In the genomic region with DNA sequence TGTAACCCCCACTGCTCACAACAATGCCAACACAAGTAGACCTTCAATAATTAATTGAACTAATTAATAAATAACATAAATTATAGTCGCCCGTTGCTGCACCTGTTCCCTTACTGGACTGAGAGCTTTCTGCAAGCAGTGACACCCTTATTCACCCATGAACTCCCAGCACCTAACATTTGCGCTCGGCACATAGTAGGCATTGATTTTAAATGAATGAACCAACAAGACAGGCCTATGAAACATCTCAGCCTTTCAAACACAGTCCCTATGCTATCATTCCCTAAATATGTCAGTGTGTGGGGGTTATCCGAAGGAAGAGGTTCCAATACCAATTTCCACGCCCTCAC, we compare ENCODE assay signal across 7 cellular contexts. TPM values are rescaled to one million over a fixed set of nuclear protein-coding genes. Genes with fewer than 3 reads are reported as not detected.
DNase-seq lines count a peak whose midpoint lies in the region; ATAC-seq and TF ChIP-seq lines count a peak whose summit lies in the region.

No MANE protein-coding gene starts in this region.

- H3K27ac ChIP-seq in HL-60 (replicated peaks) (peak overlapping the region; percentile 61), stomach (peak overlapping the region in 4 of 5 donors; percentile 79 to 96 (median 90))

- DNase-seq in HL-60 (ENCODE audit: low read depth in 1 of 2, low spot score in 1 of 2): no peak
- DNase-seq in activated T-helper 2 cell treated with anti-CD3 and anti-CD28 coated beads, Interferon-gamma antibody, Interleukin-2, Interleukin-4, amounts not matched to agents 10 μg/mL and 5 μg/mL and 100 μg/mL, durations not matched to agents 14 hours and 24 hours and 36 hours (ENCODE audit: low spot score): no peak
- no peak for DNase-seq in immature natural killer cell
- DNase-seq in stomach: no peak
- no peak for DNase-seq in CD1c-positive myeloid dendritic cell (ENCODE audit: extremely low spot score)

- H3K4me3 Mint-ChIP-seq in activated T-helper 2 cell treated with anti-CD3 and anti-CD28 coated beads, Interferon-gamma antibody, Interleukin-2, Interleukin-4, amounts not matched to agents 10 μg/mL and 5 μg/mL and 100 μg/mL, durations not matched to agents 14 hours and 24 hours and 36 hours (ENCODE audit: low read depth): peak overlapping the region; percentile 92
- peak overlapping the region; percentile 93 to 98 (median 96) for H3K4me3 Mint-ChIP-seq in immature natural killer cell

- peak overlapping the region; percentile 89 for H3K27ac Mint-ChIP-seq in activated T-helper 2 cell treated with anti-CD3 and anti-CD28 coated beads, Interferon-gamma antibody, Interleukin-2, Interleukin-4, amounts not matched to agents 10 μg/mL and 5 μg/mL and 100 μg/mL, durations not matched to agents 14 hours and 24 hours and 36 hours
- peak overlapping the region; percentile 94 to 98 (median 96) for H3K27ac Mint-ChIP-seq in immature natural killer cell

- H3K4me3 ChIP-seq in HL-60 (replicated peaks; ENCODE audit: insufficient read depth, low read length) (peak overlapping the region; percentile 80), stomach (peak overlapping the region; percentile 94 to 99 (median 99))

- H3K27me3 Mint-ChIP-seq in activated T-helper 2 cell treated with anti-CD3 and anti-CD28 coated beads, Interferon-gamma antibody, Interleukin-2, Interleukin-4, amounts not matched to agents 10 μg/mL and 5 μg/mL and 100 μg/mL, durations not matched to agents 14 hours and 24 hours and 36 hours (ENCODE audit: low read depth): no peaks in the 10 kb centered on the region
- peaks cover 5 to 11% (median 11%) of the 10 kb centered on the region in 3 donors for H3K27me3 Mint-ChIP-seq in immature natural killer cell (ENCODE audit: low read depth in 3 of 3)

- peaks cover 26 to 72% (median 51%) of the 10 kb centered on the region in 4 donors for H3K4me1 ChIP-seq in stomach

- no peak for TF ChIP-seq CTCF in HL-60 (IDR thresholded peaks at IDR 0.05; ENCODE audit: insufficient read depth, low read length)
- TF ChIP-seq CTCF in stomach (IDR thresholded peaks at IDR 0.05): no peak

- H3K36me3 Mint-ChIP-seq in activated T-helper 2 cell treated with anti-CD3 and anti-CD28 coated beads, Interferon-gamma antibody, Interleukin-2, Interleukin-4, amounts not matched to agents 10 μg/mL and 5 μg/mL and 100 μg/mL, durations not matched to agents 14 hours and 24 hours and 36 hours (ENCODE audit: low read depth): peaks cover 13% of the 10 kb centered on the region
- H3K36me3 Mint-ChIP-seq in immature natural killer cell: no peaks in the 10 kb centered on the region

- no peaks in the 10 kb centered on the region for H3K36me3 ChIP-seq in stomach

- no peaks in the 10 kb centered on the region for H3K9me3 Mint-ChIP-seq in activated T-helper 2 cell treated with anti-CD3 and anti-CD28 coated beads, Interferon-gamma antibody, Interleukin-2, Interleukin-4, amounts not matched to agents 10 μg/mL and 5 μg/mL and 100 μg/mL, durations not matched to agents 14 hours and 24 hours and 36 hours
- no peaks in the 10 kb centered on the region for H3K9me3 Mint-ChIP-seq in immature natural killer cell

- 11 to 27% (median 24%) methylated on average over 6 of the region's 6 CpGs for WGBS in stomach, 5 donors

- TF ChIP-seq POLR2A in stomach (IDR thresholded peaks at IDR 0.05): no peak

- H3K27me3 ChIP-seq in HL-60 (ENCODE audit: insufficient read depth, poor library complexity, severe bottlenecking) (no peaks in the 10 kb centered on the region), stomach (no peaks in the 10 kb centered on the region)

- H3K9me3 ChIP-seq in stomach: no peaks in the 10 kb centered on the region

- ATAC-seq in HG03439 (IDR thresholded peaks at IDR 0.05; ENCODE audit: unreplicated experiment) (no peak), GM21381 (IDR thresholded peaks at IDR 0.05; ENCODE audit: unreplicated experiment) (no peak)

- peaks cover 49% of the 10 kb centered on the region for H3K4me1 Mint-ChIP-seq in activated T-helper 2 cell treated with anti-CD3 and anti-CD28 coated beads, Interferon-gamma antibody, Interleukin-2, Interleukin-4, amounts not matched to agents 10 μg/mL and 5 μg/mL and 100 μg/mL, durations not matched to agents 14 hours and 24 hours and 36 hours (ENCODE audit: low read depth)
- peaks cover 45 to 64% of the 10 kb centered on the region in 2 donors for H3K4me1 Mint-ChIP-seq in immature natural killer cell

- intact Hi-C loops in activated T-helper 2 cell treated with anti-CD3 and anti-CD28 coated beads, Interferon-gamma antibody, Interleukin-2, Interleukin-4, amounts not matched to agents 10 μg/mL and 5 μg/mL and 100 μg/mL, durations not matched to agents 14 hours and 24 hours and 36 hours (cut with micrococcal nuclease): loop anchor here (1.0 to 10.0 kb wide), 5 partner anchors 8 to 1443 kb away; partner anchors contain the start of genes AAMDC, RSF1 and WNT11
- intact Hi-C loops in stomach (cut with DNase I; ENCODE audit: low total_unique reads): no loop called here

- no peak for TF ChIP-seq EP300 in stomach (IDR thresholded peaks at IDR 0.05)

RNA-seq across cellular contexts. Expression of gene THAP12, which starts 1.1 kb away (rescaled TPM):
- 63.1 and 66.0 TPM in 2 replicates for total RNA-seq in activated T-helper 2 cell treated with anti-CD3 and anti-CD28 coated beads, Interferon-gamma antibody, Interleukin-2, Interleukin-4, amounts not matched to agents 10 μg/mL and 5 μg/mL and 100 μg/mL, durations not matched to agents 14 hours and 24 hours and 36 hours
- polyA plus RNA-seq in immature natural killer cell (10 to 100 TPM; 55.5 to 68.1 (median 58.6) TPM), stomach (10 to 100 TPM; 11.8 to 41.5 (median 29.8) TPM)
- 10 to 100 TPM; 10.7 to 74.0 (median 20.6) TPM for total RNA-seq in stomach

RNA-seq across cellular contexts. Expression of gene GVQW3, which starts 1.3 kb away (rescaled TPM):
- total RNA-seq in activated T-helper 2 cell treated with anti-CD3 and anti-CD28 coated beads, Interferon-gamma antibody, Interleukin-2, Interleukin-4, amounts not matched to agents 10 μg/mL and 5 μg/mL and 100 μg/mL, durations not matched to agents 14 hours and 24 hours and 36 hours: 4.3 and 4.4 TPM in 2 replicates
- 1 to 10 TPM in 2 of 3 donors, under 1 TPM in 1; 0.13 to 1.3 (median 1.0) TPM for polyA plus RNA-seq in immature natural killer cell
- total RNA-seq in stomach: 10 to 100 TPM in 2 of 5 donors, 1 to 10 TPM in 2, not detected in 1; 2.0 to 24.1 (median 8.7) TPM
- polyA plus RNA-seq in stomach: under 1 TPM; 0.15 to 0.95 (median 0.50) TPM
